ENCODE assay signal across 1 cellular context in the genomic region with DNA sequence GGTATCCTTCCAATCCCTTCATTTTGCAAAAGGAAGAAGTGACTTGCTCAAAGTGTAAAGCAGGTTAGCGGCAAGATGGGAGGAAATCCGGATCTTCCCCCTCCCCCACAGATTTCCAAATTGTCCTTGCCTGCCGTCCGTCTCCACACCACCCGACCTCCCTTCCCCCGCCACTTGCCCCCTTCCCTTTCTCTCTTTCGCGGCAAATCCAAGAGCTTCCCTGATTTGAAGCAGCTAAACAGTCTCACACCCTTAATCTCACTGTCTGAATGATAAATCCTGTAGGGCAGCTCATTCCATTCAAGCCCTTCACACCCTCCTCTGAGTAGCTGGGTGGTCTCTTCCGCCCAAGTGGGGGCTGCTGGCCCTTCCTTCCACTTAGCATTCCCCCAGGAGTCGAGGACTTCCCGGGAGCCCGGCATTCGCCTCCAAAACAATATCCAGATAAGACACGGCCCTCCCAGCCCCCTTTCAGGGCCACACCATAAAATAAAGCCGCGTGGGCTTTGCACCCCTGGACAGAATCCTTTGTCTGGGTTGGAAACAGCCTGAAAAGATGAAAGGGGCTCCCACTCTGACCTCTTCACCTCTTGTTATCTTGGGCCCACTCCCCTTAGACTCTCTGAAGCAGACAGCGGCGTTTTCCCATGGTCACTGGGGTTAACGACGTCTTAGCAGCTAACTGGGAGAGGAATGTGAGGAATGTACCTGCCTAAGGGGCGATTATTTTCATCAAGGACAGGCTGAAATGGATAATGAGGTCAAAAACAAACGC.
TF ChIP-seq lines count a peak whose summit lies in the region.

No MANE protein-coding gene starts in this region.

TF ChIP-seq in K562, 482 proteins besides CTCF, POLR2A, EP300 and RAD21 (continued from another document):
- TF ChIP-seq MAFF (IDR thresholded peaks at IDR 0.05; ENCODE audit: low read length): no peak
- no peak for TF ChIP-seq KAT8 (IDR thresholded peaks at IDR 0.05; ENCODE audit: low read depth)
- TF ChIP-seq ZFPM2 (CRISPR knock-in tag; IDR thresholded peaks at IDR 0.05): no peak
- TF ChIP-seq POLR2B (IDR thresholded peaks at IDR 0.05; ENCODE audit: low read depth, partially characterized antibody): no peak
- no peak for TF ChIP-seq NFIX (CRISPR knock-in tag; IDR thresholded peaks at IDR 0.05; ENCODE audit: low read depth)
- no peak for TF ChIP-seq RBM17 (IDR thresholded peaks at IDR 0.05; ENCODE audit: borderline replicate concordance, low read depth, low read length)
- TF ChIP-seq STAT6 (CRISPR knock-in tag; IDR thresholded peaks at IDR 0.05): no peak
- TF ChIP-seq THAP12 (CRISPR knock-in tag; IDR thresholded peaks at IDR 0.05): no peak
- TF ChIP-seq RAD51 (IDR thresholded peaks at IDR 0.05; ENCODE audit: borderline replicate concordance, low read depth): no peak
- peak in 1 of 2 experiments; percentile 82; a peak in 2 of 4 replicates for TF ChIP-seq TEAD1 (CRISPR knock-in tag; IDR thresholded peaks at IDR 0.05)
- no peak for TF ChIP-seq ZBTB49 (CRISPR knock-in tag; IDR thresholded peaks at IDR 0.05; ENCODE audit: borderline replicate concordance)
- TF ChIP-seq, protein P1, sequence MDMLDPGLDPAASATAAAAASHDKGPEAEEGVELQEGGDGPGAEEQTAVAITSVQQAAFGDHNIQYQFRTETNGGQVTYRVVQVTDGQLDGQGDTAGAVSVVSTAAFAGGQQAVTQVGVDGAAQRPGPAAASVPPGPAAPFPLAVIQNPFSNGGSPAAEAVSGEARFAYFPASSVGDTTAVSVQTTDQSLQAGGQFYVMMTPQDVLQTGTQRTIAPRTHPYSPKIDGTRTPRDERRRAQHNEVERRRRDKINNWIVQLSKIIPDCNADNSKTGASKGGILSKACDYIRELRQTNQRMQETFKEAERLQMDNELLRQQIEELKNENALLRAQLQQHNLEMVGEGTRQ (CRISPR knock-in tag; IDR thresholded peaks at IDR 0.05): no peak
- TF ChIP-seq E2F1 (CRISPR knock-in tag; IDR thresholded peaks at IDR 0.05): no peak
- TF ChIP-seq FOXK1 (CRISPR knock-in tag; IDR thresholded peaks at IDR 0.05; ENCODE audit: borderline replicate concordance): no peak
- TF ChIP-seq SUPT5H (IDR thresholded peaks at IDR 0.05): no peak
- TF ChIP-seq GABPB2 (CRISPR knock-in tag; conservative IDR thresholded peaks at IDR 0.05): no peak
- TF ChIP-seq ZFX (CRISPR knock-in tag; IDR thresholded peaks at IDR 0.05): peak; percentile 33; the same call in 1 of the 2 replicates
- TF ChIP-seq TBP (optimal IDR thresholded peaks at IDR 0.05; ENCODE audit: low read depth, low read length): no peak
- no peak for TF ChIP-seq MITF (IDR thresholded peaks at IDR 0.05)
- 0 out of 2 replicates have a peak, but pooled peaks have one; percentile 30 for TF ChIP-seq ZNF561 (CRISPR knock-in tag; conservative IDR thresholded peaks at IDR 0.05)
- 0 out of 2 replicates have a peak, but pooled peaks have one; percentile 26 for TF ChIP-seq ZNF707 (CRISPR knock-in tag; conservative IDR thresholded peaks at IDR 0.05)
- TF ChIP-seq ZNF282 (CRISPR knock-in tag; IDR thresholded peaks at IDR 0.05): no peak
- TF ChIP-seq PHF20 (IDR thresholded peaks at IDR 0.05; ENCODE audit: partially characterized antibody): peak; percentile 49
- TF ChIP-seq TEAD4 (IDR thresholded peaks at IDR 0.05; ENCODE audit: low read length): 0 out of 2 replicates have a peak, but pooled peaks have one; percentile 31
- TF ChIP-seq TEAD4 (CRISPR knock-in tag; IDR thresholded peaks at IDR 0.05; ENCODE audit: borderline replicate concordance): no peak
- TF ChIP-seq, protein P2, sequence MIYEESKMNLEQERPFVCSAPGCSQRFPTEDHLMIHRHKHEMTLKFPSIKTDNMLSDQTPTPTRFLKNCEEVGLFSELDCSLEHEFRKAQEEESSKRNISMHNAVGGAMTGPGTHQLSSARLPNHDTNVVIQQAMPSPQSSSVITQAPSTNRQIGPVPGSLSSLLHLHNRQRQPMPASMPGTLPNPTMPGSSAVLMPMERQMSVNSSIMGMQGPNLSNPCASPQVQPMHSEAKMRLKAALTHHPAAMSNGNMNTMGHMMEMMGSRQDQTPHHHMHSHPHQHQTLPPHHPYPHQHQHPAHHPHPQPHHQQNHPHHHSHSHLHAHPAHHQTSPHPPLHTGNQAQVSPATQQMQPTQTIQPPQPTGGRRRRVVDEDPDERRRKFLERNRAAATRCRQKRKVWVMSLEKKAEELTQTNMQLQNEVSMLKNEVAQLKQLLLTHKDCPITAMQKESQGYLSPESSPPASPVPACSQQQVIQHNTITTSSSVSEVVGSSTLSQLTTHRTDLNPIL (CRISPR knock-in tag; IDR thresholded peaks at IDR 0.05): no peak
- TF ChIP-seq, protein P3, sequence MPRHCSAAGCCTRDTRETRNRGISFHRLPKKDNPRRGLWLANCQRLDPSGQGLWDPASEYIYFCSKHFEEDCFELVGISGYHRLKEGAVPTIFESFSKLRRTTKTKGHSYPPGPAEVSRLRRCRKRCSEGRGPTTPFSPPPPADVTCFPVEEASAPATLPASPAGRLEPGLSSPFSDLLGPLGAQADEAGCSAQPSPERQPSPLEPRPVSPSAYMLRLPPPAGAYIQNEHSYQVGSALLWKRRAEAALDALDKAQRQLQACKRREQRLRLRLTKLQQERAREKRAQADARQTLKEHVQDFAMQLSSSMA (CRISPR knock-in tag; IDR thresholded peaks at IDR 0.05): no peak
- peak; percentile 10 for TF ChIP-seq BRD9 (IDR thresholded peaks at IDR 0.05; ENCODE audit: low read depth, partially characterized antibody)
- TF ChIP-seq EP400 (IDR thresholded peaks at IDR 0.05): no peak
- no peak for TF ChIP-seq SMARCC2 (IDR thresholded peaks at IDR 0.05; ENCODE audit: low read depth)
- TF ChIP-seq RHOXF2B (CRISPR knock-in tag; conservative IDR thresholded peaks at IDR 0.05): no peak
- 0 out of 2 replicates have a peak, but pooled peaks have one; percentile 15 for TF ChIP-seq ZNF583 (CRISPR knock-in tag; IDR thresholded peaks at IDR 0.05)
- no peak for TF ChIP-seq TCF7 (IDR thresholded peaks at IDR 0.05; ENCODE audit: borderline replicate concordance)
